ENCODE assay signal across 26 cellular contexts in the genomic region with DNA sequence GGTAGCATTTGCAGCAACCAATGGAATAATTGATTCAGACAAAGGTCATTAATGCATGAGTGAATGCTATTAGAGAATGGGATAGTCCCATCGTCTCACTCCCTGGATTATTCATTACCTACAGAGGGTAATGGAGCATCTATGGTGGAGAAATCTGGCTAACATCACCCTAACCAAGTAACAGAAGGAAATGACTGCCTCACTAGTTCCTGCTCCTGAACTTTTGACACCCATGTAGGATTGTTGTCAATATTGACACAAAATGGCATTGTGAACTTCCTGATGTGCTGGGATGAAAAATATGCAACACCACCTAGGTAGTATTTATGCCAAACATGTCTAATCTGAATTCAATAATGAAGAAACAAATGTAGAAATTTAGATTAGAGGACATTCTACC. TPM values are rescaled to one million over a fixed set of nuclear protein-coding genes. Genes with fewer than 3 reads are reported as not detected.
"Had no signal": no experiment of that assay in that cellular context is flagged by ENCODE, and none has a peak within 500 bp of the region (broad histone marks: within the 10 kb centered on the region; RNA-seq: fewer than 3 reads in every experiment).

No MANE protein-coding gene starts in this region.

- ATAC-seq: effector memory CD8-positive, alpha-beta T cell; gastroesophageal sphincter; lower lobe of right lung; sciatic nerve; stimulated activated effector memory CD8-positive, alpha-beta T cell treated with anti-CD3 and anti-CD28 coated beads, Interleukin-12 subunit alpha, Interleukin-12 subunit beta, amount 100 ng/mL, for 72 hours; T-helper 17 cell had no signal

- H3K9me3 ChIP-seq: gastroesophageal sphincter, lower lobe of right lung, thoracic aorta, uterus had no signal

- H3K4me1 ChIP-seq: gastroesophageal sphincter, lower lobe of right lung, uterus had no signal

- H3K36me3 ChIP-seq: brain microvascular endothelial cell, gastroesophageal sphincter, lower lobe of right lung, thoracic aorta, uterus had no signal

- DNase-seq: activated CD4-positive, alpha-beta memory T cell treated with anti-CD3 and anti-CD28 coated beads for 36 hours; activated CD4-positive, alpha-beta T cell treated with anti-CD3 and anti-CD28 coated beads, Interleukin-2, amount 10 ng/mL, durations not matched to agents 24 days and 14 days; activated CD4-positive, CD25-positive, alpha-beta regulatory T cell treated with anti-CD3 and anti-CD28 coated beads, Interleukin-2, amount 50 U/mL, for 72 hours; activated CD8-positive, alpha-beta memory T cell treated with anti-CD3 and anti-CD28 coated beads, Interleukin-2, amount 50 U/mL, for 48 hours; activated gamma-delta T cell; activated naive CD4-positive, alpha-beta T cell treated with anti-CD3 and anti-CD28 coated beads, Interleukin-2, amount 10 ng/mL, durations not matched to agents 7 days and 5 days; activated T-cell treated with anti-CD3 and anti-CD28 coated beads, Interleukin-2, amount 50 U/mL, for 24 hours; amniotic stem cell; brain microvascular endothelial cell; cortex of kidney; effector memory CD8-positive, alpha-beta T cell; islet precursor cell; lower lobe of right lung; mesenchymal stem cell; stimulated activated CD4-positive, alpha-beta T cell treated with anti-CD3 and anti-CD28 coated beads, Interleukin-4, amount 100 ng/mL, for 24 hours; T-helper 17 cell; T1000; uterus had no signal

- H3K4me3 ChIP-seq: gastroesophageal sphincter, hepatocyte, lower lobe of right lung, skin epidermis, thoracic aorta, uterus had no signal

RNA-seq across cellular contexts. Expression of gene KIRREL3, which starts 44.0 kb away (rescaled TPM):
- total RNA-seq: activated CD4-positive, alpha-beta memory T cell treated with anti-CD3 and anti-CD28 coated beads for 36 hours; activated CD4-positive, alpha-beta T cell treated with anti-CD3 and anti-CD28 coated beads, Interleukin-2, amount 10 ng/mL, durations not matched to agents 24 days and 14 days; activated CD8-positive, alpha-beta memory T cell treated with anti-CD3 and anti-CD28 coated beads for 36 hours; subcutaneous adipose tissue; T-helper 17 cell; thoracic aorta had no signal
